In the genomic region with DNA sequence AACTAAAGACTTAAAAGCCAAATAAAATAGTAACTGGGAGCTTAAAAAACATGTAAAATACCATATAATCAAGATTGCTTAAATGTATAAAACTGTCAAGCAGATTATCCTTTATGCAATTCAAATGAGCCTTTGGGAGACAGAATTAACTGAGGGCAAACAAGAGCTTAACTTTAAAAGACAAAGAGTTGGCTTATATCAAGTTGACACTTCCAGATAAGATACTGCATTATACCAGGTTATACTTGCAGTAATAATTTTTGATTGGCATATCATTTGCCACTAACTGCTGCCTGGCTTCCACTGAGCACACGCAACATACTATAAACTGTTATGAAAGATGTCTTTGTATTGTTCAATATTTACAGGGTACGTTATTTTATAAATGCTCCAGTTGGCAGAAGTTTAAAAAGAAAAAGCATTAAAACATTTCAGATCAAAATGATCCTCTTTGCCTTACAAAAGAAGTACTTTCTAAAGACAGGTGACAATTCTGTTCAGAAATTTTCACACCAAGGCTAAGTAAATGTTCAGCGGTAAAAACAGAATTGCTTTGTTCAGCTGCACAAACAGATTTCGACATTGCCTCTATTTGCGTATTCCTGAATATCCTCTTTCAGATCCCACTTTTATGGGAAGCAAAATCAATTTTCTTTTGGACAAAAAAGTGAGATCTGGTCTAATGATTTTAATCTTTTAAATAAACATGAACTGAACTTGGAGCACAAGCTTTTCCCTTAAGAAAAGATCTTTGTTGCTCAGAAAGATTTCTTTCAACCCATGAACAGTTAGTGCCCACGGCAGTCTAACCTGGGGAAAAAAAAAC, we compare ENCODE assay signal across 17 cellular contexts. TPM values are rescaled to one million over a fixed set of nuclear protein-coding genes. Genes with fewer than 3 reads are reported as not detected.
DNase-seq lines count a peak whose midpoint lies in the region; ATAC-seq, FAIRE-seq and TF ChIP-seq lines count a peak whose summit lies in the region.
"Had no signal": no experiment of that assay in that cellular context is flagged by ENCODE, and none has a peak within 500 bp of the region (broad histone marks: within the 10 kb centered on the region; RNA-seq: fewer than 3 reads in every experiment).

No MANE protein-coding gene starts in this region.

- no peak overlapping the region for H2AFZ ChIP-seq in PC-3 (ENCODE audit: low read length)

- peak; percentile 33 for FAIRE-seq in small intestine (lab: Jason Lieb, UNC)

- no peak for TF ChIP-seq CTCF in PC-3 (conservative IDR thresholded peaks at IDR 0.05; ENCODE audit: low read depth, low read length)

- H3F3A ChIP-seq in PC-3 (ENCODE audit: low read length, unreplicated experiment) = no peaks in the 10 kb centered on the region

- no peak overlapping the region for H3K9ac ChIP-seq in PC-3 (ENCODE audit: low read length)

- H3K27me3 ChIP-seq in small intestine (ENCODE audit: control insufficient read depth in 2 of 2, insufficient read depth in 2 of 2, low read length in 2 of 2) (no peaks in the 10 kb centered on the region), PC-3 (ENCODE audit: low read length) (no peaks in the 10 kb centered on the region)
- H3K27me3 ChIP-seq: adrenal gland, esophagus squamous epithelium, suprapubic skin had no signal

- no peak overlapping the region for H3K4me3 ChIP-seq in small intestine (ENCODE audit: low read depth in 1 of 2, low read length in 2 of 2)
- no peak overlapping the region for H3K4me3 ChIP-seq in PC-3 (ENCODE audit: low read length)
- H3K4me3 ChIP-seq: adrenal gland, esophagus squamous epithelium, lower lobe of right lung, skin epidermis, suprapubic skin had no signal

- H3K4me1 ChIP-seq in small intestine (ENCODE audit: control insufficient read depth in 2 of 2, insufficient read depth in 1 of 2, low read depth in 1 of 2, low read length in 1 of 2) (peaks cover 0 to 3% of the 10 kb centered on the region in 2 donors), PC-3 (ENCODE audit: insufficient read depth, low read length) (no peaks in the 10 kb centered on the region)
- H3K4me1 ChIP-seq: adrenal gland, lower lobe of right lung had no signal

- CTCF ChIA-PET in PC-3 (lab: Charles Lee) = no interaction called here

- POLR2A ChIA-PET in PC-3 (lab: Charles Lee; ENCODE audit: unreplicated experiment) = no interaction called here

- BruUV-seq in PC-3 (replicated peaks; lab: Mats Ljungman, UMichigan) = no TSS peak

- 20 to 54% (median 41%) methylated on average over 6 of the region's 6 CpGs for WGBS in small intestine, 3 donors

- H4K20me1 ChIP-seq in PC-3 (ENCODE audit: low read length) = no peaks in the 10 kb centered on the region

- ATAC-seq in PC-3 (no peak), GM21447 (IDR thresholded peaks at IDR 0.05; ENCODE audit: unreplicated experiment) (no peak)
- ATAC-seq: CD8-positive, alpha-beta T cell; lower lobe of right lung had no signal

- H3K9me3 ChIP-seq in small intestine (ENCODE audit: control insufficient read depth, low read depth) = no peaks in the 10 kb centered on the region
- no peaks in the 10 kb centered on the region for H3K9me3 ChIP-seq in PC-3 (ENCODE audit: low read length)
- H3K9me3 ChIP-seq: adrenal gland, esophagus squamous epithelium, lower lobe of right lung, suprapubic skin had no signal

- H3K36me3 ChIP-seq in small intestine (ENCODE audit: control insufficient read depth in 2 of 2, insufficient read depth in 2 of 2, low read length in 2 of 2) (no peaks in the 10 kb centered on the region), PC-3 (ENCODE audit: low read depth, low read length) (no peaks in the 10 kb centered on the region)
- H3K36me3 ChIP-seq: adrenal gland, esophagus squamous epithelium, lower lobe of right lung, suprapubic skin had no signal

- DNase-seq in NCI-H1417 (lab: John Stamatoyannopoulos, UW) = peak in 2 of 3 experiments; percentile 45 to 76
- no peak for DNase-seq in NCI-H1417 treated with DMSO at 0.1 percent for 48 hours (lab: John Stamatoyannopoulos, UW)
- peak; percentile 47 to 60 for DNase-seq in NCI-H526 (lab: John Stamatoyannopoulos, UW)
- DNase-seq in globus pallidus (ENCODE audit: low spot score) = peak; percentile 42
- peak; percentile 53 for DNase-seq in small intestine
- no peak for DNase-seq in stimulated activated CD8-positive, alpha-beta memory T cell treated with anti-CD3 and anti-CD28 coated beads, Interleukin-4, amount 100 ng/mL, for 48 hours
- no peak for DNase-seq in PC-3
- DNase-seq: activated T-cell treated with anti-CD3 and anti-CD28 coated beads, Interleukin-2, amount 50 U/mL, for 24 hours; adrenal gland; CD8-positive, alpha-beta T cell; esophagus squamous epithelium; lower lobe of right lung; T-helper 1 cell had no signal

- no peaks in the 10 kb centered on the region for H3K9me2 ChIP-seq in PC-3 (replicated peaks; ENCODE audit: low read length)

- intact Hi-C loops in PC-3 (cut with micrococcal nuclease) = no loop called here

- no peak overlapping the region for H3K4me2 ChIP-seq in PC-3 (ENCODE audit: low read length)

- H3K27ac ChIP-seq in small intestine (ENCODE audit: low read depth in 1 of 2, low read length in 1 of 2) (no peak overlapping the region), PC-3 (ENCODE audit: low read length) (no peak overlapping the region)
- H3K27ac ChIP-seq: adrenal gland, esophagus squamous epithelium, lower lobe of right lung, skin epidermis, suprapubic skin had no signal

- no peaks in the 10 kb centered on the region for H3K79me2 ChIP-seq in PC-3 (ENCODE audit: low read length)

RNA-seq across cellular contexts. Expression of a gene that starts 50.7 kb away (rescaled TPM):
- polyA plus RNA-seq in small intestine = 10 to 100 TPM in 1 of 3 donors, 1 to 10 TPM in 2; 8.9 to 10.5 (median 9.0) TPM
- not detected in 2 replicates for total RNA-seq in PC-3 (2014; rRNA removed)
- total RNA-seq: A172; CD8-positive, alpha-beta T cell had no signal

Comparison
In these comparisons a context has a peak if more than half of its experiments do, and no peak if none do; other contexts are left out.
1. DNase-seq: peak in NCI-H1417 (2 of 3), NCI-H526 (2 of 2), globus pallidus (single experiment) and small intestine (single experiment); none in NCI-H1417 treated with DMSO at 0.1 percent for 48 hours (single experiment), stimulated activated CD8-positive, alpha-beta memory T cell treated with anti-CD3 and anti-CD28 coated beads, Interleukin-4, amount 100 ng/mL, for 48 hours (single experiment) and PC-3 (single experiment).